28 cellular contexts compared by ENCODE assay signal in genomic region chr1:230691615-230692014, GRCh38. TPM values are rescaled to one million over a fixed set of nuclear protein-coding genes. Genes with fewer than 3 reads are reported as not detected.
"Had no signal": no experiment of that assay in that cellular context is flagged by ENCODE, and none has a peak within 500 bp of the region (broad histone marks: within the 10 kb centered on the region; RNA-seq: fewer than 3 reads in every experiment).

No MANE protein-coding gene starts in this region.

- ATAC-seq: activated CD8-positive, alpha-beta memory T cell treated with anti-CD3 and anti-CD28 coated beads, Interleukin-2, amount 10 ng/mL, durations not matched to agents 7 days and 5 days; activated naive CD4-positive, alpha-beta T cell treated with anti-CD3 and anti-CD28 coated beads, Interleukin-2, amount 50 U/mL, for 72 hours; activated naive CD8-positive, alpha-beta T cell treated with anti-CD3 and anti-CD28 coated beads, Interleukin-2, amount 50 U/mL, for 24 hours; T-helper 17 cell; WTC11 had no signal

- H3K27ac ChIP-seq: brain microvascular endothelial cell, cardiac muscle cell had no signal

- FAIRE-seq: astrocyte had no signal

- DNase-seq: activated CD4-positive, alpha-beta T cell treated with anti-CD3 and anti-CD28 coated beads for 48 hours; activated CD4-positive, alpha-beta T cell treated with anti-CD3 and anti-CD28 coated beads, Interleukin-2, amount 50 U/mL, for 4 hours; activated CD4-positive, CD25-positive, alpha-beta regulatory T cell treated with anti-CD3 and anti-CD28 coated beads, Interleukin-2, amount 50 U/mL, for 72 hours; activated CD8-positive, alpha-beta memory T cell treated with anti-CD3 and anti-CD28 coated beads, Interleukin-2, amount 10 ng/mL, durations not matched to agents 7 days and 5 days; activated effector memory CD4-positive, alpha-beta T cell treated with anti-CD3 and anti-CD28 coated beads, Interleukin-2, amount 50 U/mL, for 16 hours; activated naive CD4-positive, alpha-beta T cell treated with Interleukin-2 at 50 U/mL for 16 hours; activated naive CD8-positive, alpha-beta T cell treated with anti-CD3 and anti-CD28 coated beads, Interleukin-2, amount 50 U/mL, for 24 hours; activated T-cell treated with anti-CD3 and anti-CD28 coated beads, Interleukin-2, amount 50 U/mL, for 24 hours; amniotic stem cell; brain microvascular endothelial cell; MM.1S; NCI-H1105; NCI-H1436 treated with DMSO at 0.1 percent for 48 hours; NCI-H1930; NCI-H2171; NCI-H226; NCI-H526; NCI-H82; SIG-M5; T-helper 17 cell; T-helper 9 cell had no signal

- H3K4me3 ChIP-seq: cardiac muscle cell had no signal

- H3K27me3 ChIP-seq: brain microvascular endothelial cell, cardiac muscle cell had no signal

RNA-seq across cellular contexts. Expression of gene AGT, which starts 22.3 kb away (rescaled TPM):
- total RNA-seq: activated CD8-positive, alpha-beta memory T cell treated with anti-CD3 and anti-CD28 coated beads, Interleukin-2, amount 10 ng/mL, durations not matched to agents 7 days and 5 days; activated naive CD4-positive, alpha-beta T cell treated with anti-CD3 and anti-CD28 coated beads, Interleukin-2, amount 50 U/mL, for 72 hours; NCI-H460; OCI-LY7; RPMI7951; T-helper 17 cell had no signal

RNA-seq across cellular contexts. Expression of gene CAPN9, which starts 55.6 kb away (rescaled TPM):
- total RNA-seq: activated CD8-positive, alpha-beta memory T cell treated with anti-CD3 and anti-CD28 coated beads, Interleukin-2, amount 10 ng/mL, durations not matched to agents 7 days and 5 days; activated naive CD4-positive, alpha-beta T cell treated with anti-CD3 and anti-CD28 coated beads, Interleukin-2, amount 50 U/mL, for 72 hours; astrocyte; OCI-LY7; T-helper 17 cell; WTC11 had no signal
